In genomic region chr2:231883468-231883881, GRCh38 we compare ENCODE assay signal across 16 cellular contexts. TPM values are rescaled to one million over a fixed set of nuclear protein-coding genes. Genes with fewer than 3 reads are reported as not detected.
A peak's percentile ranks its signal among the peaks of the same experiment; 100 is the strongest.
DNase-seq lines count a peak whose midpoint lies in the region; ATAC-seq and TF ChIP-seq lines count a peak whose summit lies in the region.
"Had no signal": no experiment of that assay in that cellular context is flagged by ENCODE, and none has a peak within 500 bp of the region (broad histone marks: within the 10 kb centered on the region; RNA-seq: fewer than 3 reads in every experiment).

No MANE protein-coding gene starts in this region.

- H3K27ac ChIP-seq in HEK293 (ENCODE audit: extremely low read depth, low read depth, low read length): peak overlapping the region; percentile 5; the same call in 1 of the 2 replicates
- no peak overlapping the region for H3K27ac ChIP-seq in WERI-Rb-1
- H3K27ac ChIP-seq: heart left ventricle had no signal

- DNase-seq in AG10803 (ENCODE audit: low read depth): peak; percentile 11
- peak; percentile 32 for DNase-seq in NOMO-1 treated with dmso at 0.1 percent for 144 hours (lab: John Stamatoyannopoulos, UW; ENCODE audit: unreplicated experiment)
- DNase-seq in fibroblast of the aortic adventitia (ENCODE audit: low read depth): peak; percentile 23
- no peak for DNase-seq in SIG-M5 treated with dmso at 0.1 percent for 504 hours (lab: John Stamatoyannopoulos, UW; ENCODE audit: unreplicated experiment)
- no peak for DNase-seq in WERI-Rb-1
- DNase-seq in activated CD8-positive, alpha-beta T cell treated with anti-CD3 and anti-CD28 coated beads for 36 hours: no peak
- DNase-seq: activated CD4-positive, alpha-beta T cell treated with anti-CD3 and anti-CD28 coated beads for 1 hour; activated naive CD8-positive, alpha-beta T cell treated with anti-CD3 and anti-CD28 coated beads for 36 hours; activated T-cell treated with anti-CD3 and anti-CD28 coated beads for 4 hours; cerebellar nuclear complex; DMS 273 treated with DMSO at 0.1 percent for 48 hours; heart left ventricle; NCI-H1694 treated with DMSO at 0.1 percent for 48 hours had no signal

- H3K27me3 Mint-ChIP-seq in activated CD8-positive, alpha-beta T cell treated with anti-CD3 and anti-CD28 coated beads for 36 hours: peaks cover 26% of the 10 kb centered on the region

- H3K36me3 ChIP-seq in HEK293 (ENCODE audit: control insufficient read depth in 2 of 2, insufficient read depth in 1 of 2, low read length in 2 of 2): no peaks in the 10 kb centered on the region
- no peaks in the 10 kb centered on the region for H3K36me3 ChIP-seq in WERI-Rb-1
- H3K36me3 ChIP-seq: heart left ventricle had no signal

- POLR2A ChIA-PET in HEK293 (lab: Yijun Ruan, JAX): no interaction called here
- POLR2A ChIA-PET in activated CD8-positive, alpha-beta T cell treated with anti-CD3 and anti-CD28 coated beads for 36 hours (lab: Charles Lee): no interaction called here

- no peaks in the 10 kb centered on the region for H3K9me3 ChIP-seq in HEK293 (ENCODE audit: control insufficient read depth, insufficient read depth, low read depth, low read length)
- H3K9me3 ChIP-seq in WERI-Rb-1 (ENCODE audit: severe bottlenecking): no peaks in the 10 kb centered on the region

- H3K4me3 Mint-ChIP-seq in activated CD8-positive, alpha-beta T cell treated with anti-CD3 and anti-CD28 coated beads for 36 hours: no peak overlapping the region
- H3K4me3 Mint-ChIP-seq: activated naive CD8-positive, alpha-beta T cell treated with anti-CD3 and anti-CD28 coated beads for 36 hours had no signal

- no peaks in the 10 kb centered on the region for H3K36me3 Mint-ChIP-seq in activated CD8-positive, alpha-beta T cell treated with anti-CD3 and anti-CD28 coated beads for 36 hours (ENCODE audit: low read depth)
- H3K36me3 Mint-ChIP-seq: activated naive CD8-positive, alpha-beta T cell treated with anti-CD3 and anti-CD28 coated beads for 36 hours had no signal

- TF ChIP-seq CTCF in AG10803 (conservative IDR thresholded peaks at IDR 0.05; ENCODE audit: low read length) (no peak), HEK293 (tag by site-specific recombination; IDR thresholded peaks at IDR 0.05) (no peak), fibroblast of the aortic adventitia (IDR thresholded peaks at IDR 0.05; ENCODE audit: insufficient read depth, low read length) (no peak), WERI-Rb-1 (IDR thresholded peaks at IDR 0.05; ENCODE audit: low read depth, low read length) (no peak)
- TF ChIP-seq CTCF in activated CD8-positive, alpha-beta T cell treated with anti-CD3 and anti-CD28 coated beads for 36 hours (IDR thresholded peaks at IDR 0.05): no peak

- no peaks in the 10 kb centered on the region for H3K27me3 ChIP-seq in WERI-Rb-1 (ENCODE audit: insufficient read depth, low read depth, severe bottlenecking)

- H3K4me1 Mint-ChIP-seq in activated CD8-positive, alpha-beta T cell treated with anti-CD3 and anti-CD28 coated beads for 36 hours (ENCODE audit: low read depth): no peaks in the 10 kb centered on the region
- H3K4me1 Mint-ChIP-seq: activated naive CD8-positive, alpha-beta T cell treated with anti-CD3 and anti-CD28 coated beads for 36 hours had no signal

- H3K4me3 ChIP-seq in AG10803 (ENCODE audit: low read length): no peak overlapping the region
- no peak overlapping the region for H3K4me3 ChIP-seq in HEK293 (ENCODE audit: low read depth, low read length)
- H3K4me3 ChIP-seq in fibroblast of the aortic adventitia (ENCODE audit: low read depth, low read length): no peak overlapping the region
- no peak overlapping the region for H3K4me3 ChIP-seq in WERI-Rb-1 (ENCODE audit: low read depth, low read length)
- H3K4me3 ChIP-seq: heart left ventricle had no signal

- ATAC-seq in GM18498 (IDR thresholded peaks at IDR 0.05; ENCODE audit: unreplicated experiment): no peak
- ATAC-seq in activated CD8-positive, alpha-beta T cell treated with anti-CD3 and anti-CD28 coated beads for 36 hours: no peak
- ATAC-seq: heart left ventricle had no signal

- H3K9me3 Mint-ChIP-seq in activated CD8-positive, alpha-beta T cell treated with anti-CD3 and anti-CD28 coated beads for 36 hours: no peaks in the 10 kb centered on the region
- H3K9me3 Mint-ChIP-seq: activated naive CD8-positive, alpha-beta T cell treated with anti-CD3 and anti-CD28 coated beads for 36 hours had no signal

- H3K4me1 ChIP-seq in HEK293 (ENCODE audit: control insufficient read depth, insufficient read depth, low read length): peaks cover 23% of the 10 kb centered on the region
- H3K4me1 ChIP-seq: heart left ventricle had no signal

- CTCF ChIA-PET in HEK293 (lab: Yijun Ruan, JAX): interaction anchor here (0.6 to 3.3 kb wide), 3 partner anchors 15 to 141 kb away, joined by 5 to 15 read pairs (median 6); no protein-coding TSS in a partner anchor
- CTCF ChIA-PET in activated CD8-positive, alpha-beta T cell treated with anti-CD3 and anti-CD28 coated beads for 36 hours (lab: Charles Lee): interaction anchor here (1.3 to 1.5 kb wide), 3 partner anchors 18 to 67 kb away, joined by 3 to 5 read pairs (median 4); no protein-coding TSS in a partner anchor

- intact Hi-C loops in activated CD8-positive, alpha-beta T cell treated with anti-CD3 and anti-CD28 coated beads for 36 hours (cut with micrococcal nuclease): no loop called here

- H3K27ac Mint-ChIP-seq in activated CD8-positive, alpha-beta T cell treated with anti-CD3 and anti-CD28 coated beads for 36 hours: no peak overlapping the region
- H3K27ac Mint-ChIP-seq: activated naive CD8-positive, alpha-beta T cell treated with anti-CD3 and anti-CD28 coated beads for 36 hours; progenitor cell of endocrine pancreas had no signal

TF ChIP-seq in HEK293, 187 proteins besides CTCF, POLR2A, EP300 and RAD21 (continues in another document):
- no peak for TF ChIP-seq ZNF785 (tag by site-specific recombination; IDR thresholded peaks at IDR 0.05)
- no peak for TF ChIP-seq ZNF266 (tag by site-specific recombination; IDR thresholded peaks at IDR 0.05; ENCODE audit: low read depth)
- TF ChIP-seq ZNF580 (tag by site-specific recombination; IDR thresholded peaks at IDR 0.05): 0 out of 2 replicates have a peak, but pooled peaks have one; percentile 37
- TF ChIP-seq REST (tag by site-specific recombination; IDR thresholded peaks at IDR 0.05): no peak
- TF ChIP-seq OSR2 (tag by site-specific recombination; IDR thresholded peaks at IDR 0.05): peak; percentile 77
- TF ChIP-seq ZNF169 (tag by site-specific recombination; IDR thresholded peaks at IDR 0.05): no peak
- peak; percentile 64; the same call in 1 of the 2 replicates for TF ChIP-seq ZNF596 (tag by site-specific recombination; IDR thresholded peaks at IDR 0.05)
- no peak for TF ChIP-seq ZNF544 (tag by site-specific recombination; IDR thresholded peaks at IDR 0.05)
- TF ChIP-seq FEZF1 (tag by site-specific recombination; IDR thresholded peaks at IDR 0.05): peak; percentile 83
- TF ChIP-seq ZXDB (tag by site-specific recombination; IDR thresholded peaks at IDR 0.05): peak; percentile 67
- TF ChIP-seq ZNF530 (tag by site-specific recombination; IDR thresholded peaks at IDR 0.05; ENCODE audit: low read depth): no peak
- TF ChIP-seq OVOL3 (tag by site-specific recombination; IDR thresholded peaks at IDR 0.05): peak; percentile 70; the same call in 1 of the 2 replicates
- TF ChIP-seq ZNF175 (tag by site-specific recombination; IDR thresholded peaks at IDR 0.05): no peak
- 0 out of 2 replicates have a peak, but pooled peaks have one; percentile 61 for TF ChIP-seq ZEB2 (tag by site-specific recombination; IDR thresholded peaks at IDR 0.05)
- no peak for TF ChIP-seq ZNF26 (tag by site-specific recombination; IDR thresholded peaks at IDR 0.05)

RNA-seq across cellular contexts. Expression of gene NPPC, which starts 42.7 kb away (rescaled TPM):
- not detected in 2 replicates for total RNA-seq in fibroblast of the aortic adventitia (ENCODE audit: low replicate concordance)
- total RNA-seq in activated CD8-positive, alpha-beta T cell treated with anti-CD3 and anti-CD28 coated beads for 36 hours: 1 to 10 TPM; 3.5 to 4.7 TPM
- total RNA-seq: progenitor cell of endocrine pancreas had no signal

Comparison
In these comparisons a context has a peak if more than half of its experiments do, and no peak if none do; other contexts are left out.
1. DNase-seq: peak in AG10803 (single experiment), NOMO-1 treated with dmso at 0.1 percent for 144 hours (single experiment) and fibroblast of the aortic adventitia (single experiment); none in SIG-M5 treated with dmso at 0.1 percent for 504 hours (single experiment), WERI-Rb-1 (single experiment) and activated CD8-positive, alpha-beta T cell treated with anti-CD3 and anti-CD28 coated beads for 36 hours (single experiment).